ENCODE assay signal across 18 cellular contexts in genomic region chrX:148914783-148915182, GRCh38.
DNase-seq lines count a peak whose midpoint lies in the region; ATAC-seq and TF ChIP-seq lines count a peak whose summit lies in the region.
"Had no signal": no experiment of that assay in that cellular context is flagged by ENCODE, and none has a peak within 500 bp of the region (broad histone marks: within the 10 kb centered on the region; RNA-seq: fewer than 3 reads in every experiment).

No MANE protein-coding gene starts in this region.

- H3K36me3 ChIP-seq in mesenchymal stem cell (ENCODE audit: control insufficient read depth in 1 of 2, insufficient read depth in 2 of 2, low read depth in 1 of 2, low read length in 2 of 2), result no peaks in the 10 kb centered on the region
- no peaks in the 10 kb centered on the region for H3K36me3 ChIP-seq in ascending aorta

- H3K4me3 ChIP-seq in mesenchymal stem cell (ENCODE audit: insufficient read depth in 1 of 2, low read depth in 1 of 2, low read length in 2 of 2) (no peak overlapping the region), ascending aorta (no peak overlapping the region)

- H2BK5ac ChIP-seq in mesenchymal stem cell (ENCODE audit: low read depth, low read length, poor library complexity, severe bottlenecking), result no peak overlapping the region

- H2BK15ac ChIP-seq in mesenchymal stem cell (ENCODE audit: low read depth, poor library complexity, severe bottlenecking), result no peak overlapping the region

- H3K14ac ChIP-seq in mesenchymal stem cell (ENCODE audit: low read length in 2 of 2), result no peak overlapping the region

- no peak for TF ChIP-seq CTCF in ascending aorta (IDR thresholded peaks at IDR 0.05)

- H3K23ac ChIP-seq in mesenchymal stem cell (ENCODE audit: low read length in 2 of 2), result no peak overlapping the region

- H3K27me3 ChIP-seq in mesenchymal stem cell (ENCODE audit: control insufficient read depth in 1 of 2, insufficient read depth in 1 of 2, low read length in 2 of 2), result no peaks in the 10 kb centered on the region
- H3K27me3 ChIP-seq in ascending aorta, result no peaks in the 10 kb centered on the region

- H3K9me3 ChIP-seq in mesenchymal stem cell (ENCODE audit: control insufficient read depth, low read length), result no peaks in the 10 kb centered on the region
- H3K9me3 ChIP-seq in ascending aorta, result no peaks in the 10 kb centered on the region

- ATAC-seq in GM18868 (IDR thresholded peaks at IDR 0.05; ENCODE audit: unreplicated experiment) (peak; percentile 87), GM21576 (IDR thresholded peaks at IDR 0.05; ENCODE audit: unreplicated experiment) (peak; percentile 83), HG03135 (IDR thresholded peaks at IDR 0.05; ENCODE audit: unreplicated experiment) (peak; percentile 72)
- ATAC-seq: Panc1, right cardiac atrium had no signal

- no peak overlapping the region for H4K91ac ChIP-seq in mesenchymal stem cell (ENCODE audit: low read length)

- H3K27ac ChIP-seq in mesenchymal stem cell (ENCODE audit: low read length, poor library complexity, severe bottlenecking) (no peak overlapping the region), ascending aorta (no peak overlapping the region)

- H2BK120ac ChIP-seq in mesenchymal stem cell (ENCODE audit: low read depth, low read length), result no peak overlapping the region

- intact Hi-C loops in ascending aorta (cut with DNase I), result no loop called here

- H3K4me2 ChIP-seq in mesenchymal stem cell (ENCODE audit: low read length, poor library complexity, severe bottlenecking), result no peak overlapping the region

- no peak overlapping the region for H3K4ac ChIP-seq in mesenchymal stem cell (ENCODE audit: low read depth in 1 of 2, low read length in 2 of 2)

- no peak overlapping the region for H3K9ac ChIP-seq in mesenchymal stem cell (ENCODE audit: low read length)

- no peaks in the 10 kb centered on the region for H3K4me1 ChIP-seq in mesenchymal stem cell (ENCODE audit: control insufficient read depth, insufficient read depth, low read depth, low read length)
- no peaks in the 10 kb centered on the region for H3K4me1 ChIP-seq in ascending aorta

- H4K8ac ChIP-seq in mesenchymal stem cell (ENCODE audit: low read length), result no peak overlapping the region

- DNase-seq in mesenchymal stem cell, result peak; percentile 9
- no peak for DNase-seq in activated CD4-positive, alpha-beta T cell treated with anti-CD3 and anti-CD28 coated beads for 4 hours
- DNase-seq in D341Med (ENCODE audit: low spot score), result no peak
- DNase-seq in ascending aorta (ENCODE audit: low spot score in 2 of 2), result no peak
- no peak for DNase-seq in DMS79 treated with DMSO at 0.1 percent for 48 hours (lab: John Stamatoyannopoulos, UW)
- DNase-seq: activated CD4-positive, alpha-beta T cell treated with anti-CD3 and anti-CD28 coated beads for 48 hours; amniotic stem cell; DND-41; NCI-H1105; NCI-H345; nephron progenitor cell; right cardiac atrium; stimulated activated CD4-positive, alpha-beta T cell treated with anti-CD3 and anti-CD28 coated beads, Interleukin-4, amount 100 ng/mL, for 4 hours; stimulated activated naive CD4-positive, alpha-beta T cell had no signal

- no peak overlapping the region for H3K18ac ChIP-seq in mesenchymal stem cell (ENCODE audit: low read depth in 1 of 2, low read length in 2 of 2)

- WGBS in mesenchymal stem cell, result 33% methylated on average over 3 of the region's 3 CpGs

- no peak overlapping the region for H2AFZ ChIP-seq in mesenchymal stem cell (ENCODE audit: low read depth, low read length)

- no peak overlapping the region for H2BK12ac ChIP-seq in mesenchymal stem cell (ENCODE audit: low read length in 2 of 2)

- no peaks in the 10 kb centered on the region for H3K79me1 ChIP-seq in mesenchymal stem cell (replicated peaks; ENCODE audit: low read length, poor library complexity, severe bottlenecking)

- H2AK5ac ChIP-seq in mesenchymal stem cell (ENCODE audit: low read length, severe bottlenecking), result no peak overlapping the region
